Comparison of ENCODE assay signal across 1 cellular context in genomic region chr19:49869484-49870308, GRCh38.
A peak's percentile ranks its signal among the peaks of the same experiment; 100 is the strongest.
TF ChIP-seq lines count a peak whose summit lies in the region.

No MANE protein-coding gene starts in this region.

TF ChIP-seq in GM12878, 131 proteins besides CTCF, POLR2A, EP300 and RAD21 (continued from another document):
- TF ChIP-seq SMAD1 (IDR thresholded peaks at IDR 0.05; ENCODE audit: low read depth, partially characterized antibody), result no peak
- TF ChIP-seq FOS (IDR thresholded peaks at IDR 0.05; ENCODE audit: borderline replicate concordance, extremely low read depth, insufficient read length), result peak; percentile 58
- no peak for TF ChIP-seq ZNF622 (IDR thresholded peaks at IDR 0.05)
- TF ChIP-seq, protein P1, sequence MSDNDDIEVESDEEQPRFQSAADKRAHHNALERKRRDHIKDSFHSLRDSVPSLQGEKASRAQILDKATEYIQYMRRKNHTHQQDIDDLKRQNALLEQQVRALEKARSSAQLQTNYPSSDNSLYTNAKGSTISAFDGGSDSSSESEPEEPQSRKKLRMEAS (IDR thresholded peaks at IDR 0.05; ENCODE audit: low read depth, low read length), result peak; percentile 37; the same call in 1 of the 2 replicates
- no peak for TF ChIP-seq KLF5 (IDR thresholded peaks at IDR 0.05; ENCODE audit: partially characterized antibody)
- TF ChIP-seq NBN (IDR thresholded peaks at IDR 0.05), result peak; percentile 13; the same call in 1 of the 2 replicates
- no peak for TF ChIP-seq NFXL1 (IDR thresholded peaks at IDR 0.05; ENCODE audit: borderline replicate concordance)
- no peak for TF ChIP-seq POU2F2 (IDR thresholded peaks at IDR 0.05; ENCODE audit: borderline replicate concordance, low read depth, low read length)
- no peak for TF ChIP-seq REST (IDR thresholded peaks at IDR 0.05; ENCODE audit: low read depth, low read length)
